Comparison of ENCODE assay signal across 26 cellular contexts in genomic region chr20:17750722-17751045, GRCh38. TPM values are rescaled to one million over a fixed set of nuclear protein-coding genes. Genes with fewer than 3 reads are reported as not detected.
"Had no signal": no experiment of that assay in that cellular context is flagged by ENCODE, and none has a peak within 500 bp of the region (broad histone marks: within the 10 kb centered on the region; RNA-seq: fewer than 3 reads in every experiment).

No MANE protein-coding gene starts in this region.

- H3K9me3 ChIP-seq: esophagus squamous epithelium, pancreas, stomach, uterus had no signal

- H3K4me2 ChIP-seq: hepatocyte, neural progenitor cell had no signal

- H3K27me3 ChIP-seq: esophagus squamous epithelium, hepatocyte, neural progenitor cell, pancreas, stomach, uterus had no signal

- H3K79me2 ChIP-seq: hepatocyte had no signal

- H3K27ac ChIP-seq: dorsolateral prefrontal cortex, hepatocyte, neural progenitor cell had no signal

- H3K4me3 ChIP-seq: dorsolateral prefrontal cortex, esophagus squamous epithelium, hepatocyte, lung, neural progenitor cell, pancreas, stomach, uterus had no signal

- H2AFZ ChIP-seq: hepatocyte, neural progenitor cell had no signal

- ATAC-seq: natural killer cell treated with Interleukin-12 subunit alpha and Interleukin-12 subunit beta and Interleukin-15 and Interleukin-18, amount 100 ng/mL, for 72 hours; stimulated activated naive B cell treated with anti-CD40 and anti-IgM and Interleukin-4, amounts not matched to agents 10 μg/mL and 1 μg/mL and 100 μg/mL, for 72 hours had no signal

- H3K4me1 ChIP-seq: neural progenitor cell, uterus had no signal

- H3K36me3 ChIP-seq: esophagus squamous epithelium, neural progenitor cell, pancreas, stomach, uterus had no signal

- DNase-seq: central memory CD4-positive, alpha-beta T cell; cortex of kidney; dorsolateral prefrontal cortex; effector CD8-positive, alpha-beta T cell; esophagus squamous epithelium; foreskin fibroblast; mesenchymal stem cell; midbrain; nucleus accumbens; stimulated activated CD4-positive, alpha-beta T cell treated with anti-CD3 and anti-CD28 coated beads, Interleukin-2, amount 100 ng/mL, for 24 hours; stimulated activated CD4-positive, alpha-beta T cell treated with anti-CD3 and anti-CD28 coated beads, Interleukin-4, amount 100 ng/mL, for 4 hours; stimulated activated naive B cell treated with anti-CD40 and anti-IgM and Interleukin-4, amounts not matched to agents 10 μg/mL and 1 μg/mL and 100 μg/mL, for 72 hours had no signal

RNA-seq across cellular contexts. Expression of gene BANF2, which starts 50.9 kb away (rescaled TPM):
- total RNA-seq: dorsolateral prefrontal cortex; epithelial cell of proximal tubule; esophagus squamous epithelium; hepatocyte; kidney; left cardiac atrium; lung; natural killer cell treated with Interleukin-12 subunit alpha and Interleukin-12 subunit beta and Interleukin-15 and Interleukin-18, amount 100 ng/mL, for 72 hours; progenitor cell of endocrine pancreas; renal cortical epithelial cell; sciatic nerve; skeletal muscle tissue; stomach; uterus had no signal
